ENCODE assay signal across 23 cellular contexts in the genomic region with DNA sequence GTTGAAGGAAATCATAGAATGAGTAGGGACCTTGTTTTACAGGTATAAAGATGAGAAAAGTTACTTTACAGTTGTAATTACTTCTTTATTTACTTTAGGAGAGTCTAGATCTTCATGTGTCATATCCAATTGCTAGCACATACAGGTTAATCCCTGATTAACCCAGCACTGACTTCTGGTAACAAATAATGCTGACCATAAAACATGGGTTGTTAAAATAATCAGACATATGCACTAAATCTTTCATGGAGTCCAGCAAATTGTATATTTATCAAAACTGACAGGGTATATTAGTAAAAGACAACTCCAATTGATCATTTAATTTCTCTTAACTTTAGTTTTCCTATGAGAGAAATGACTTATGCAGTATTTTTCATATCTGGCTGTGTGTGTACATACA.
"Had no signal": no experiment of that assay in that cellular context is flagged by ENCODE, and none has a peak within 500 bp of the region (broad histone marks: within the 10 kb centered on the region; RNA-seq: fewer than 3 reads in every experiment).

No MANE protein-coding gene starts in this region.

- ATAC-seq: heart left ventricle; left lobe of liver; natural killer cell; right cardiac atrium; stimulated activated memory B cell treated with anti-CD40 and anti-IgM and Interleukin-4, amounts not matched to agents 10 μg/mL and 1 μg/mL and 100 μg/mL, for 72 hours had no signal

- H3K27me3 Mint-ChIP-seq: central memory CD8-positive, alpha-beta T cell; stimulated activated memory B cell treated with anti-CD40 and anti-IgM and Interleukin-4, amounts not matched to agents 10 μg/mL and 1 μg/mL and 100 μg/mL, for 72 hours had no signal

- H3K27ac Mint-ChIP-seq: natural killer cell; stimulated activated memory B cell treated with anti-CD40 and anti-IgM and Interleukin-4, amounts not matched to agents 10 μg/mL and 1 μg/mL and 100 μg/mL, for 72 hours had no signal

- H3K36me3 Mint-ChIP-seq: natural killer cell; stimulated activated memory B cell treated with anti-CD40 and anti-IgM and Interleukin-4, amounts not matched to agents 10 μg/mL and 1 μg/mL and 100 μg/mL, for 72 hours had no signal

- H3K9me3 ChIP-seq: esophagus squamous epithelium, heart left ventricle, spleen, stomach, thoracic aorta, transverse colon had no signal

- H3K36me3 ChIP-seq: esophagus squamous epithelium, heart left ventricle, spleen, stomach, thoracic aorta, transverse colon had no signal

- H3K27ac ChIP-seq: epithelial cell of prostate, esophagus squamous epithelium, heart left ventricle, spleen, stomach, thoracic aorta, transverse colon had no signal

- H3K9me3 Mint-ChIP-seq: central memory CD8-positive, alpha-beta T cell; natural killer cell; neural crest cell; stimulated activated memory B cell treated with anti-CD40 and anti-IgM and Interleukin-4, amounts not matched to agents 10 μg/mL and 1 μg/mL and 100 μg/mL, for 72 hours had no signal

- DNase-seq: cortex of kidney; effector memory CD4-positive, alpha-beta T cell; esophagus squamous epithelium; foreskin melanocyte; heart left ventricle; hypothalamus; mammary epithelial cell; natural killer cell; posterior cingulate gyrus; right cardiac atrium; spleen; stimulated activated CD4-positive, alpha-beta T cell treated with anti-CD3 and anti-CD28 coated beads, Interleukin-15, amount 100 ng/mL, for 24 hours; stimulated activated CD4-positive, alpha-beta T cell treated with anti-CD3 and anti-CD28 coated beads, Interleukin-1b, Interleukin-23, amount 100 ng/mL, for 48 hours; stimulated activated CD4-positive, alpha-beta T cell treated with anti-CD3 and anti-CD28 coated beads, Interleukin-4, amount 100 ng/mL, for 24 hours; stomach; substantia nigra; transverse colon had no signal

- H3K4me3 ChIP-seq: esophagus squamous epithelium, heart left ventricle, spleen, stomach, thoracic aorta, transverse colon had no signal

- H3K27me3 ChIP-seq: esophagus squamous epithelium, heart left ventricle, spleen, stomach, transverse colon had no signal

- H3K4me3 Mint-ChIP-seq: central memory CD8-positive, alpha-beta T cell; natural killer cell; neural crest cell; stimulated activated memory B cell treated with anti-CD40 and anti-IgM and Interleukin-4, amounts not matched to agents 10 μg/mL and 1 μg/mL and 100 μg/mL, for 72 hours had no signal
